ENCODE assay signal across 1 cellular context in the genomic region with DNA sequence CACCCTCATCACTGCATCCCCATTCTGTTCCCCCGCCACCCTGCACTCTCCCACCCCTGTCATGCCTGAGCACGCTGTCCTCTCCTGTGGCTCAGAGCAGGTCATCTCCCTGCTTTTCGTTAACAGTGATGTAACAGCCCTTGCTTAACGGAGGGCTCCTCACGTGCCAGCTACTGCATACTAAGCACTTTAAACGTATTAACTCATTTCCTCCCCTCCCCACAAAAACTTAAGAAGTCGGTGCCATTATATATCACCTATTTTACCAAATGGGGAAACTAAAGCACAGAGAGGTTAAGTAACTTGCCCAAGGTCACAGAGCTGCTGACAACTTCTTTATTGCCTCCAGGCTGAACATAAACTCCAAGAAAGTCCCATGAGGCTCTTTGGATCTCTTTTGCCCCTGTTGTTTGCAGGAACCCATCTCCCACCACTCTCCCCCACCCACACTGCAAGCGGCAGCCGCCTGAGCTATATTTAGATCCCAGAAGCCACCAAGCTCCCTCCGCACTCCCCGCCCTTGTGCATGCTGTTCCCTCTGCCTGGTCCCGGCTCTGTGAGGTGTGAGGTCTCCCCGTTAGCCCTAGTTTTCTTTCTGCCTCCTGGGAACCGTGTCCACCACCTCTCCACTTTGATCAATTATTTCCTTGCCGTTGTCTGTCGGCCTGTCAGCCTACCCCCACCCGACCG.
TF ChIP-seq lines count a peak whose summit lies in the region.

No MANE protein-coding gene starts in this region.

TF ChIP-seq in HEK293, 187 proteins besides CTCF, POLR2A, EP300 and RAD21 (continued from another document and continues in another):
- TF ChIP-seq, protein P1, sequence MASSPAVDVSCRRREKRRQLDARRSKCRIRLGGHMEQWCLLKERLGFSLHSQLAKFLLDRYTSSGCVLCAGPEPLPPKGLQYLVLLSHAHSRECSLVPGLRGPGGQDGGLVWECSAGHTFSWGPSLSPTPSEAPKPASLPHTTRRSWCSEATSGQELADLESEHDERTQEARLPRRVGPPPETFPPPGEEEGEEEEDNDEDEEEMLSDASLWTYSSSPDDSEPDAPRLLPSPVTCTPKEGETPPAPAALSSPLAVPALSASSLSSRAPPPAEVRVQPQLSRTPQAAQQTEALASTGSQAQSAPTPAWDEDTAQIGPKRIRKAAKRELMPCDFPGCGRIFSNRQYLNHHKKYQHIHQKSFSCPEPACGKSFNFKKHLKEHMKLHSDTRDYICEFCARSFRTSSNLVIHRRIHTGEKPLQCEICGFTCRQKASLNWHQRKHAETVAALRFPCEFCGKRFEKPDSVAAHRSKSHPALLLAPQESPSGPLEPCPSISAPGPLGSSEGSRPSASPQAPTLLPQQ (tag by site-specific recombination; IDR thresholded peaks at IDR 0.05): no peak
- TF ChIP-seq ZNF792 (tag by site-specific recombination; IDR thresholded peaks at IDR 0.05) (no peak), SCRT2 (tag by site-specific recombination; IDR thresholded peaks at IDR 0.05) (no peak), ZNF138 (tag by site-specific recombination; IDR thresholded peaks at IDR 0.05; ENCODE audit: borderline replicate concordance) (no peak), OVOL3 (tag by site-specific recombination; IDR thresholded peaks at IDR 0.05) (no peak), FEZF1 (tag by site-specific recombination; IDR thresholded peaks at IDR 0.05) (no peak), ZNF2 (tag by site-specific recombination; IDR thresholded peaks at IDR 0.05) (no peak), GLIS2 (tag by site-specific recombination; IDR thresholded peaks at IDR 0.05) (no peak), ZNF48 (tag by site-specific recombination; IDR thresholded peaks at IDR 0.05) (no peak), ZNF10 (tag by site-specific recombination; IDR thresholded peaks at IDR 0.05) (no peak), GLI4 (tag by site-specific recombination; IDR thresholded peaks at IDR 0.05) (no peak), ZNF23 (tag by site-specific recombination; IDR thresholded peaks at IDR 0.05; ENCODE audit: borderline replicate concordance) (no peak), ZNF670 (tag by site-specific recombination; IDR thresholded peaks at IDR 0.05; ENCODE audit: low read depth) (no peak), EGR2 (tag by site-specific recombination; IDR thresholded peaks at IDR 0.05; ENCODE audit: low read depth) (peak; percentile 61), ZNF335 (tag by site-specific recombination; conservative IDR thresholded peaks at IDR 0.05) (peak; percentile 34), ZFHX2 (tag by site-specific recombination; conservative IDR thresholded peaks at IDR 0.05) (peak; percentile 70), HOXD13 (CRISPR knock-in tag; IDR thresholded peaks at IDR 0.05; ENCODE audit: borderline replicate concordance) (no peak), ZNF16 (tag by site-specific recombination; IDR thresholded peaks at IDR 0.05; ENCODE audit: low read depth) (no peak), ZNF501 (tag by site-specific recombination; IDR thresholded peaks at IDR 0.05) (peak; percentile 76; the same call in 1 of the 2 replicates), ZNF248 (tag by site-specific recombination; IDR thresholded peaks at IDR 0.05) (no peak), ZNF768 (tag by site-specific recombination; IDR thresholded peaks at IDR 0.05) (peak; percentile 94; the same call in 1 of the 2 replicates), ZNF561 (tag by site-specific recombination; IDR thresholded peaks at IDR 0.05; ENCODE audit: borderline replicate concordance) (no peak), ZNF830 (tag by site-specific recombination; IDR thresholded peaks at IDR 0.05; ENCODE audit: low read depth) (no peak), ZNF596 (tag by site-specific recombination; IDR thresholded peaks at IDR 0.05) (no peak), ZBTB8A (tag by site-specific recombination; IDR thresholded peaks at IDR 0.05) (0 out of 2 replicates have a peak, but pooled peaks have one; percentile 29), KLF8 (tag by site-specific recombination; IDR thresholded peaks at IDR 0.05) (no peak), ZNF514 (tag by site-specific recombination; IDR thresholded peaks at IDR 0.05) (no peak), SP3 (tag by site-specific recombination; IDR thresholded peaks at IDR 0.05) (no peak), ZNF37A (tag by site-specific recombination; IDR thresholded peaks at IDR 0.05) (no peak)
- TF ChIP-seq, protein P2, sequence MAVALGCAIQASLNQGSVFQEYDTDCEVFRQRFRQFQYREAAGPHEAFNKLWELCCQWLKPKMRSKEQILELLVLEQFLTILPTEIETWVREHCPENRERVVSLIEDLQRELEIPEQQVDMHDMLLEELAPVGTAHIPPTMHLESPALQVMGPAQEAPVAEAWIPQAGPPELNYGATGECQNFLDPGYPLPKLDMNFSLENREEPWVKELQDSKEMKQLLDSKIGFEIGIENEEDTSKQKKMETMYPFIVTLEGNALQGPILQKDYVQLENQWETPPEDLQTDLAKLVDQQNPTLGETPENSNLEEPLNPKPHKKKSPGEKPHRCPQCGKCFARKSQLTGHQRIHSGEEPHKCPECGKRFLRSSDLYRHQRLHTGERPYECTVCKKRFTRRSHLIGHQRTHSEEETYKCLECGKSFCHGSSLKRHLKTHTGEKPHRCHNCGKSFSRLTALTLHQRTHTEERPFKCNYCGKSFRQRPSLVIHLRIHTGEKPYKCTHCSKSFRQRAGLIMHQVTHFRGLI (tag by site-specific recombination; IDR thresholded peaks at IDR 0.05): no peak
- TF ChIP-seq, protein P3, sequence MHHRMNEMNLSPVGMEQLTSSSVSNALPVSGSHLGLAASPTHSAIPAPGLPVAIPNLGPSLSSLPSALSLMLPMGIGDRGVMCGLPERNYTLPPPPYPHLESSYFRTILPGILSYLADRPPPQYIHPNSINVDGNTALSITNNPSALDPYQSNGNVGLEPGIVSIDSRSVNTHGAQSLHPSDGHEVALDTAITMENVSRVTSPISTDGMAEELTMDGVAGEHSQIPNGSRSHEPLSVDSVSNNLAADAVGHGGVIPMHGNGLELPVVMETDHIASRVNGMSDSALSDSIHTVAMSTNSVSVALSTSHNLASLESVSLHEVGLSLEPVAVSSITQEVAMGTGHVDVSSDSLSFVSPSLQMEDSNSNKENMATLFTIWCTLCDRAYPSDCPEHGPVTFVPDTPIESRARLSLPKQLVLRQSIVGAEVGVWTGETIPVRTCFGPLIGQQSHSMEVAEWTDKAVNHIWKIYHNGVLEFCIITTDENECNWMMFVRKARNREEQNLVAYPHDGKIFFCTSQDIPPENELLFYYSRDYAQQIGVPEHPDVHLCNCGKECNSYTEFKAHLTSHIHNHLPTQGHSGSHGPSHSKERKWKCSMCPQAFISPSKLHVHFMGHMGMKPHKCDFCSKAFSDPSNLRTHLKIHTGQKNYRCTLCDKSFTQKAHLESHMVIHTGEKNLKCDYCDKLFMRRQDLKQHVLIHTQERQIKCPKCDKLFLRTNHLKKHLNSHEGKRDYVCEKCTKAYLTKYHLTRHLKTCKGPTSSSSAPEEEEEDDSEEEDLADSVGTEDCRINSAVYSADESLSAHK (tag by site-specific recombination; IDR thresholded peaks at IDR 0.05): no peak
- TF ChIP-seq, protein P4, sequence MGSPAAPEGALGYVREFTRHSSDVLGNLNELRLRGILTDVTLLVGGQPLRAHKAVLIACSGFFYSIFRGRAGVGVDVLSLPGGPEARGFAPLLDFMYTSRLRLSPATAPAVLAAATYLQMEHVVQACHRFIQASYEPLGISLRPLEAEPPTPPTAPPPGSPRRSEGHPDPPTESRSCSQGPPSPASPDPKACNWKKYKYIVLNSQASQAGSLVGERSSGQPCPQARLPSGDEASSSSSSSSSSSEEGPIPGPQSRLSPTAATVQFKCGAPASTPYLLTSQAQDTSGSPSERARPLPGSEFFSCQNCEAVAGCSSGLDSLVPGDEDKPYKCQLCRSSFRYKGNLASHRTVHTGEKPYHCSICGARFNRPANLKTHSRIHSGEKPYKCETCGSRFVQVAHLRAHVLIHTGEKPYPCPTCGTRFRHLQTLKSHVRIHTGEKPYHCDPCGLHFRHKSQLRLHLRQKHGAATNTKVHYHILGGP (tag by site-specific recombination; IDR thresholded peaks at IDR 0.05): no peak
- TF ChIP-seq, protein P5, sequence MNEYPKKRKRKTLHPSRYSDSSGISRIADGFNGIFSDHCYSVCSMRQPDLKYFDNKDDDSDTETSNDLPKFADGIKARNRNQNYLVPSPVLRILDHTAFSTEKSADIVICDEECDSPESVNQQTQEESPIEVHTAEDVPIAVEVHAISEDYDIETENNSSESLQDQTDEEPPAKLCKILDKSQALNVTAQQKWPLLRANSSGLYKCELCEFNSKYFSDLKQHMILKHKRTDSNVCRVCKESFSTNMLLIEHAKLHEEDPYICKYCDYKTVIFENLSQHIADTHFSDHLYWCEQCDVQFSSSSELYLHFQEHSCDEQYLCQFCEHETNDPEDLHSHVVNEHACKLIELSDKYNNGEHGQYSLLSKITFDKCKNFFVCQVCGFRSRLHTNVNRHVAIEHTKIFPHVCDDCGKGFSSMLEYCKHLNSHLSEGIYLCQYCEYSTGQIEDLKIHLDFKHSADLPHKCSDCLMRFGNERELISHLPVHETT (tag by site-specific recombination; IDR thresholded peaks at IDR 0.05): 0 out of 2 replicates have a peak, but pooled peaks have one; percentile 37
- TF ChIP-seq, protein P6, sequence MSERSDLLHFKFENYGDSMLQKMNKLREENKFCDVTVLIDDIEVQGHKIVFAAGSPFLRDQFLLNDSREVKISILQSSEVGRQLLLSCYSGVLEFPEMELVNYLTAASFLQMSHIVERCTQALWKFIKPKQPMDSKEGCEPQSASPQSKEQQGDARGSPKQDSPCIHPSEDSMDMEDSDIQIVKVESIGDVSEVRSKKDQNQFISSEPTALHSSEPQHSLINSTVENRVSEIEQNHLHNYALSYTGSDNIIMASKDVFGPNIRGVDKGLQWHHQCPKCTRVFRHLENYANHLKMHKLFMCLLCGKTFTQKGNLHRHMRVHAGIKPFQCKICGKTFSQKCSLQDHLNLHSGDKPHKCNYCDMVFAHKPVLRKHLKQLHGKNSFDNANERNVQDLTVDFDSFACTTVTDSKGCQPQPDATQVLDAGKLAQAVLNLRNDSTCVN (tag by site-specific recombination; optimal IDR thresholded peaks at IDR 0.05): peak; percentile 16
- TF ChIP-seq, protein P7, sequence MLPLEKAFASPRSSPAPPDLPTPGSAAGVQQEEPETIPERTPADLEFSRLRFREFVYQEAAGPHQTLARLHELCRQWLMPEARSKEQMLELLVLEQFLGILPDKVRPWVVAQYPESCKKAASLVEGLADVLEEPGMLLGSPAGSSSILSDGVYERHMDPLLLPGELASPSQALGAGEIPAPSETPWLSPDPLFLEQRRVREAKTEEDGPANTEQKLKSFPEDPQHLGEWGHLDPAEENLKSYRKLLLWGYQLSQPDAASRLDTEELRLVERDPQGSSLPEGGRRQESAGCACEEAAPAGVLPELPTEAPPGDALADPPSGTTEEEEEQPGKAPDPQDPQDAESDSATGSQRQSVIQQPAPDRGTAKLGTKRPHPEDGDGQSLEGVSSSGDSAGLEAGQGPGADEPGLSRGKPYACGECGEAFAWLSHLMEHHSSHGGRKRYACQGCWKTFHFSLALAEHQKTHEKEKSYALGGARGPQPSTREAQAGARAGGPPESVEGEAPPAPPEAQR (tag by site-specific recombination; IDR thresholded peaks at IDR 0.05): no peak
- TF ChIP-seq, protein P8, sequence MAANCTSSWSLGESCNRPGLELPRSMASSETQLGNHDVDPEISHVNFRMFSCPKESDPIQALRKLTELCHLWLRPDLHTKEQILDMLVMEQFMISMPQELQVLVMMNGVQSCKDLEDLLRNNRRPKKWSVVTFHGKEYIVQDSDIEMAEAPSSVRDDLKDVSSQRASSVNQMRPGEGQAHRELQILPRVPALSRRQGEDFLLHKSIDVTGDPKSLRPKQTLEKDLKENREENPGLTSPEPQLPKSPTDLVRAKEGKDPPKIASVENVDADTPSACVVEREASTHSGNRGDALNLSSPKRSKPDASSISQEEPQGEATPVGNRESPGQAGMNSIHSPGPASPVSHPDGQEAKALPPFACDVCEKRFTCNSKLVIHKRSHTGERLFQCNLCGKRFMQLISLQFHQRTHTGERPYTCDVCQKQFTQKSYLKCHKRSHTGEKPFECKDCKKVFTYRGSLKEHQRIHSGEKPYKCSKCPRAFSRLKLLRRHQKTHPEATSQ (tag by site-specific recombination; IDR thresholded peaks at IDR 0.05): 0 out of 2 replicates have a peak, but pooled peaks have one; percentile 9
- TF ChIP-seq, protein P9, sequence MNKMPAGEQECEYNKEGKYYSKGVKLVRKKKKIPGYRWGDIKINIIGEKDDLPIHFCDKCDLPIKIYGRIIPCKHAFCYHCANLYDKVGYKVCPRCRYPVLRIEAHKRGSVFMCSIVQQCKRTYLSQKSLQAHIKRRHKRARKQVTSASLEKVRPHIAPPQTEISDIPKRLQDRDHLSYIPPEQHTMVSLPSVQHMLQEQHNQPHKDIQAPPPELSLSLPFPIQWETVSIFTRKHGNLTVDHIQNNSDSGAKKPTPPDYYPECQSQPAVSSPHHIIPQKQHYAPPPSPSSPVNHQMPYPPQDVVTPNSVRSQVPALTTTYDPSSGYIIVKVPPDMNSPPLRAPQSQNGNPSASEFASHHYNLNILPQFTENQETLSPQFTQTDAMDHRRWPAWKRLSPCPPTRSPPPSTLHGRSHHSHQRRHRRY (tag by site-specific recombination; IDR thresholded peaks at IDR 0.05): no peak
- TF ChIP-seq, protein P10, sequence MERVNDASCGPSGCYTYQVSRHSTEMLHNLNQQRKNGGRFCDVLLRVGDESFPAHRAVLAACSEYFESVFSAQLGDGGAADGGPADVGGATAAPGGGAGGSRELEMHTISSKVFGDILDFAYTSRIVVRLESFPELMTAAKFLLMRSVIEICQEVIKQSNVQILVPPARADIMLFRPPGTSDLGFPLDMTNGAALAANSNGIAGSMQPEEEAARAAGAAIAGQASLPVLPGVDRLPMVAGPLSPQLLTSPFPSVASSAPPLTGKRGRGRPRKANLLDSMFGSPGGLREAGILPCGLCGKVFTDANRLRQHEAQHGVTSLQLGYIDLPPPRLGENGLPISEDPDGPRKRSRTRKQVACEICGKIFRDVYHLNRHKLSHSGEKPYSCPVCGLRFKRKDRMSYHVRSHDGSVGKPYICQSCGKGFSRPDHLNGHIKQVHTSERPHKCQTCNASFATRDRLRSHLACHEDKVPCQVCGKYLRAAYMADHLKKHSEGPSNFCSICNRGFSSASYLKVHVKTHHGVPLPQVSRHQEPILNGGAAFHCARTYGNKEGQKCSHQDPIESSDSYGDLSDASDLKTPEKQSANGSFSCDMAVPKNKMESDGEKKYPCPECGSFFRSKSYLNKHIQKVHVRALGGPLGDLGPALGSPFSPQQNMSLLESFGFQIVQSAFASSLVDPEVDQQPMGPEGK (tag by site-specific recombination; IDR thresholded peaks at IDR 0.05): no peak
